ENCODE assay signal across 8 cellular contexts in genomic region chr13:40789275-40790231, GRCh38. TPM values are rescaled to one million over a fixed set of nuclear protein-coding genes. Genes with fewer than 3 reads are reported as not detected.
A peak's percentile ranks its signal among the peaks of the same experiment; 100 is the strongest.
DNase-seq lines count a peak whose midpoint lies in the region; ATAC-seq and TF ChIP-seq lines count a peak whose summit lies in the region.

Gene SLC25A15 (plus strand): TSS chr13:40789611. CDS start chr13:40793227, 3,616 bp downstream.

- ATAC-seq in natural killer cell treated with Interleukin-12 subunit alpha and Interleukin-12 subunit beta and Interleukin-15 and Interleukin-18, amount 100 ng/mL, for 72 hours, result peak; percentile 96 to 97

- H3K4me3 Mint-ChIP-seq in activated T-helper 2 cell treated with anti-CD3 and anti-CD28 coated beads, Interferon-gamma antibody, Interleukin-2, Interleukin-4, amounts not matched to agents 10 μg/mL and 5 μg/mL and 100 μg/mL, durations not matched to agents 14 hours and 24 hours and 36 hours (ENCODE audit: low read depth), result peak within 1 kb of the TSS; percentile 73
- H3K4me3 Mint-ChIP-seq in natural killer cell treated with Interleukin-12 subunit alpha and Interleukin-12 subunit beta and Interleukin-15 and Interleukin-18, amount 100 ng/mL, for 72 hours, result peak within 1 kb of the TSS; percentile 59
- peak within 1 kb of the TSS; percentile 84 for H3K4me3 Mint-ChIP-seq in stimulated activated naive CD8-positive, alpha-beta T cell treated with anti-CD3 and anti-CD28 coated beads, Interleukin-15, Interleukin-2, amounts not matched to agents 100 ng/mL and 50 ng/mL, for 24 hours

- TF ChIP-seq CTCF in GM20000 (IDR thresholded peaks at IDR 0.05; ENCODE audit: extremely low read depth, missing control alignments) (peak; percentile 49), fibroblast of pulmonary artery (IDR thresholded peaks at IDR 0.05; ENCODE audit: low read length, missing control alignments) (no peak)

- peak; percentile 78 for DNase-seq in DMS153 treated with DMSO at 0.1 percent for 48 hours (lab: John Stamatoyannopoulos, UW; ENCODE audit: unreplicated experiment)
- DNase-seq in GM20000 (ENCODE audit: low spot score), result peak; percentile 95
- peak; percentile 94 for DNase-seq in HT-29 (ENCODE audit: low spot score)
- DNase-seq in RPMI7951 (ENCODE audit: low read depth), result peak; percentile 83
- DNase-seq in activated T-helper 2 cell treated with anti-CD3 and anti-CD28 coated beads, Interferon-gamma antibody, Interleukin-2, Interleukin-4, amounts not matched to agents 10 μg/mL and 5 μg/mL and 100 μg/mL, durations not matched to agents 14 hours and 24 hours and 36 hours (ENCODE audit: low spot score), result peak; percentile 62
- peak; percentile 79 for DNase-seq in fibroblast of pulmonary artery (ENCODE audit: low read depth)
- DNase-seq in natural killer cell treated with Interleukin-12 subunit alpha and Interleukin-12 subunit beta and Interleukin-15 and Interleukin-18, amount 100 ng/mL, for 72 hours (ENCODE audit: low spot score), result peak; percentile 87

- H3K27ac Mint-ChIP-seq in activated T-helper 2 cell treated with anti-CD3 and anti-CD28 coated beads, Interferon-gamma antibody, Interleukin-2, Interleukin-4, amounts not matched to agents 10 μg/mL and 5 μg/mL and 100 μg/mL, durations not matched to agents 14 hours and 24 hours and 36 hours, result peak within 1 kb of the TSS; percentile 76
- peak within 1 kb of the TSS; percentile 26 to 37 for H3K27ac Mint-ChIP-seq in natural killer cell treated with Interleukin-12 subunit alpha and Interleukin-12 subunit beta and Interleukin-15 and Interleukin-18, amount 100 ng/mL, for 72 hours
- peak within 1 kb of the TSS; percentile 87 for H3K27ac Mint-ChIP-seq in stimulated activated naive CD8-positive, alpha-beta T cell treated with anti-CD3 and anti-CD28 coated beads, Interleukin-15, Interleukin-2, amounts not matched to agents 100 ng/mL and 50 ng/mL, for 24 hours

- peaks cover 15% of the 10 kb centered on the region for H3K36me3 Mint-ChIP-seq in activated T-helper 2 cell treated with anti-CD3 and anti-CD28 coated beads, Interferon-gamma antibody, Interleukin-2, Interleukin-4, amounts not matched to agents 10 μg/mL and 5 μg/mL and 100 μg/mL, durations not matched to agents 14 hours and 24 hours and 36 hours (ENCODE audit: low read depth)
- no peaks in the 10 kb centered on the region for H3K36me3 Mint-ChIP-seq in natural killer cell treated with Interleukin-12 subunit alpha and Interleukin-12 subunit beta and Interleukin-15 and Interleukin-18, amount 100 ng/mL, for 72 hours
- peaks cover 10% of the 10 kb centered on the region for H3K36me3 Mint-ChIP-seq in stimulated activated naive CD8-positive, alpha-beta T cell treated with anti-CD3 and anti-CD28 coated beads, Interleukin-15, Interleukin-2, amounts not matched to agents 100 ng/mL and 50 ng/mL, for 24 hours (ENCODE audit: low read depth)

- peaks cover 36% of the 10 kb centered on the region for H3K4me1 Mint-ChIP-seq in activated T-helper 2 cell treated with anti-CD3 and anti-CD28 coated beads, Interferon-gamma antibody, Interleukin-2, Interleukin-4, amounts not matched to agents 10 μg/mL and 5 μg/mL and 100 μg/mL, durations not matched to agents 14 hours and 24 hours and 36 hours (ENCODE audit: low read depth)
- H3K4me1 Mint-ChIP-seq in natural killer cell treated with Interleukin-12 subunit alpha and Interleukin-12 subunit beta and Interleukin-15 and Interleukin-18, amount 100 ng/mL, for 72 hours (ENCODE audit: low read depth in 2 of 2), result peaks cover 0 to 5% of the 10 kb centered on the region in 2 donors
- H3K4me1 Mint-ChIP-seq in stimulated activated naive CD8-positive, alpha-beta T cell treated with anti-CD3 and anti-CD28 coated beads, Interleukin-15, Interleukin-2, amounts not matched to agents 100 ng/mL and 50 ng/mL, for 24 hours (ENCODE audit: low read depth), result peaks cover 51% of the 10 kb centered on the region

- intact Hi-C loops in activated T-helper 2 cell treated with anti-CD3 and anti-CD28 coated beads, Interferon-gamma antibody, Interleukin-2, Interleukin-4, amounts not matched to agents 10 μg/mL and 5 μg/mL and 100 μg/mL, durations not matched to agents 14 hours and 24 hours and 36 hours (cut with micrococcal nuclease), result loop anchor here (5.0 to 10.0 kb wide), 3 partner anchors 193 to 1585 kb away; no protein-coding TSS in a partner anchor

- H3K4me3 ChIP-seq in fibroblast of pulmonary artery (replicated peaks; ENCODE audit: low read depth, low read length), result peak within 1 kb of the TSS; percentile 69

- no peaks in the 10 kb centered on the region for H3K9me3 Mint-ChIP-seq in activated T-helper 2 cell treated with anti-CD3 and anti-CD28 coated beads, Interferon-gamma antibody, Interleukin-2, Interleukin-4, amounts not matched to agents 10 μg/mL and 5 μg/mL and 100 μg/mL, durations not matched to agents 14 hours and 24 hours and 36 hours
- no peaks in the 10 kb centered on the region for H3K9me3 Mint-ChIP-seq in natural killer cell treated with Interleukin-12 subunit alpha and Interleukin-12 subunit beta and Interleukin-15 and Interleukin-18, amount 100 ng/mL, for 72 hours
- no peaks in the 10 kb centered on the region for H3K9me3 Mint-ChIP-seq in stimulated activated naive CD8-positive, alpha-beta T cell treated with anti-CD3 and anti-CD28 coated beads, Interleukin-15, Interleukin-2, amounts not matched to agents 100 ng/mL and 50 ng/mL, for 24 hours

- no peaks in the 10 kb centered on the region for H3K27me3 Mint-ChIP-seq in activated T-helper 2 cell treated with anti-CD3 and anti-CD28 coated beads, Interferon-gamma antibody, Interleukin-2, Interleukin-4, amounts not matched to agents 10 μg/mL and 5 μg/mL and 100 μg/mL, durations not matched to agents 14 hours and 24 hours and 36 hours (ENCODE audit: low read depth)
- no peaks in the 10 kb centered on the region for H3K27me3 Mint-ChIP-seq in natural killer cell treated with Interleukin-12 subunit alpha and Interleukin-12 subunit beta and Interleukin-15 and Interleukin-18, amount 100 ng/mL, for 72 hours
- no peaks in the 10 kb centered on the region for H3K27me3 Mint-ChIP-seq in stimulated activated naive CD8-positive, alpha-beta T cell treated with anti-CD3 and anti-CD28 coated beads, Interleukin-15, Interleukin-2, amounts not matched to agents 100 ng/mL and 50 ng/mL, for 24 hours

RNA-seq across cellular contexts. Expression of gene SLC25A15, which starts in this region (rescaled TPM):
- 22.7 and 30.2 TPM in 2 replicates for total RNA-seq in HT-29 (2014; rRNA removed; shearing (Covaris generic))
- 17.8 and 23.7 TPM in 2 replicates for total RNA-seq in RPMI7951 (2014; rRNA removed; shearing (Covaris generic))
- 21.8 and 24.1 TPM in 2 replicates for total RNA-seq in activated T-helper 2 cell treated with anti-CD3 and anti-CD28 coated beads, Interferon-gamma antibody, Interleukin-2, Interleukin-4, amounts not matched to agents 10 μg/mL and 5 μg/mL and 100 μg/mL, durations not matched to agents 14 hours and 24 hours and 36 hours
- total RNA-seq in natural killer cell treated with Interleukin-12 subunit alpha and Interleukin-12 subunit beta and Interleukin-15 and Interleukin-18, amount 100 ng/mL, for 72 hours, result 10 to 100 TPM in 1 of 2 donors, 1 to 10 TPM in 1; 6.2 to 15.3 TPM

Comparison
In these comparisons a context has a peak if more than half of its experiments do, and no peak if none do; other contexts are left out.
1. Peak in every context shown above with its lines: DNase-seq, ATAC-seq and H3K4me3 ChIP-seq.
2. H3K27ac Mint-ChIP-seq: peak in every context shown above with its lines; median percentile 87 in stimulated activated naive CD8-positive, alpha-beta T cell treated with anti-CD3 and anti-CD28 coated beads, Interleukin-15, Interleukin-2, amounts not matched to agents 100 ng/mL and 50 ng/mL, for 24 hours; 76 in activated T-helper 2 cell treated with anti-CD3 and anti-CD28 coated beads, Interferon-gamma antibody, Interleukin-2, Interleukin-4, amounts not matched to agents 10 μg/mL and 5 μg/mL and 100 μg/mL, durations not matched to agents 14 hours and 24 hours and 36 hours; 32 in natural killer cell treated with Interleukin-12 subunit alpha and Interleukin-12 subunit beta and Interleukin-15 and Interleukin-18, amount 100 ng/mL, for 72 hours.